1 cellular context compared by ENCODE assay signal in the genomic region with DNA sequence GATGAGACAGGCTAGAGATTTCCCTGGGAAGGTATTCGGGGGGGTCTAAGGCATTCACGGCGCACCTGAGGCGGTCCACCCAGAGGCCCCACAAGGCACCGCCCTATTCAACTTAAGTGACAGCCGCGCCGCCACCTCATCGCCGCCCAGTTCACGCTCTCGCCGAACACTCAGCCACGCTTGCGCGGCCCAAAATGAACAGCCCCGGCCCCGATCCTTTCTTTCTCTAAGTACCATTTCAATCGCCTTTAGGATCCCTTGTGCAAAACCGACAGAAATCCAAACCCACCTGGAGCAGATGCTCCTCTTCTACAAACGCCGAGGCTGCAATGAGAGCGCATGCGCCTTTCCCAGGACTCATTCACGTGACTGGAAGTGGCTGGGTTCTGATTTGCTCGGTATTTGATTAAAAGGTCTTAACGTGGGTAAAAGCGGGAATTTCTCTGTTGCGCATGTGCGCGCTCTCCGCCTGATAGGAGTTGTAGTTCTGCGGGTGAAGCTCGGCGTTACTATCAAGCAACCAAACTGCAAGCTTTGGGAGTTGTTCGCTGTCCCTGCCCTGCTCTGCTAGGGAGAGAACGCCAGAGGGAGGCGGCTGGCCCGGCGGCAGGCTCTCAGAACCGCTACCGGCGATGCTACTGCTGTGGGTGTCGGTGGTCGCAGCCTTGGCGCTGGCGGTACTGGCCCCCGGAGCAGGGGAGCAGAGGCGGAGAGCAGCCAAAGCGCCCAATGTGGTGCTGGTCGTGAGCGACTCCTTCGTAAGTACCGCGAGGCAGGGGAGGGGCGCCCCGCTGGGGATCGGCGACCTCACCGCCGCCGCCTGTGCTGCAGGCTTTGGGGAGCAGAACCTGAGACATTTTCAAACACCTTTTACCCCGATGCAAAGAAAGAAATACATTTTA.
TF ChIP-seq lines count a peak whose summit lies in the region.

A gene with protein sequence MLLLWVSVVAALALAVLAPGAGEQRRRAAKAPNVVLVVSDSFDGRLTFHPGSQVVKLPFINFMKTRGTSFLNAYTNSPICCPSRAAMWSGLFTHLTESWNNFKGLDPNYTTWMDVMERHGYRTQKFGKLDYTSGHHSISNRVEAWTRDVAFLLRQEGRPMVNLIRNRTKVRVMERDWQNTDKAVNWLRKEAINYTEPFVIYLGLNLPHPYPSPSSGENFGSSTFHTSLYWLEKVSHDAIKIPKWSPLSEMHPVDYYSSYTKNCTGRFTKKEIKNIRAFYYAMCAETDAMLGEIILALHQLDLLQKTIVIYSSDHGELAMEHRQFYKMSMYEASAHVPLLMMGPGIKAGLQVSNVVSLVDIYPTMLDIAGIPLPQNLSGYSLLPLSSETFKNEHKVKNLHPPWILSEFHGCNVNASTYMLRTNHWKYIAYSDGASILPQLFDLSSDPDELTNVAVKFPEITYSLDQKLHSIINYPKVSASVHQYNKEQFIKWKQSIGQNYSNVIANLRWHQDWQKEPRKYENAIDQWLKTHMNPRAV (plus strand): TSS at position 455 of the 902 bp plus-strand sequence. CDS start 178 bp downstream, at position 633.
A gene (minus strand): TSS at position 331 of the 902 bp plus-strand sequence. CDS start 7,827 bp downstream, outside the sequence.

TF ChIP-seq in HEK293, 187 proteins besides CTCF, POLR2A, EP300 and RAD21 (continued from another document and continues in another):
- TF ChIP-seq, protein P1, sequence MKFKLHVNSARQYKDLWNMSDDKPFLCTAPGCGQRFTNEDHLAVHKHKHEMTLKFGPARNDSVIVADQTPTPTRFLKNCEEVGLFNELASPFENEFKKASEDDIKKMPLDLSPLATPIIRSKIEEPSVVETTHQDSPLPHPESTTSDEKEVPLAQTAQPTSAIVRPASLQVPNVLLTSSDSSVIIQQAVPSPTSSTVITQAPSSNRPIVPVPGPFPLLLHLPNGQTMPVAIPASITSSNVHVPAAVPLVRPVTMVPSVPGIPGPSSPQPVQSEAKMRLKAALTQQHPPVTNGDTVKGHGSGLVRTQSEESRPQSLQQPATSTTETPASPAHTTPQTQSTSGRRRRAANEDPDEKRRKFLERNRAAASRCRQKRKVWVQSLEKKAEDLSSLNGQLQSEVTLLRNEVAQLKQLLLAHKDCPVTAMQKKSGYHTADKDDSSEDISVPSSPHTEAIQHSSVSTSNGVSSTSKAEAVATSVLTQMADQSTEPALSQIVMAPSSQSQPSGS (tag by site-specific recombination; IDR thresholded peaks at IDR 0.05; ENCODE audit: low read depth): no peak
- TF ChIP-seq, protein P2, sequence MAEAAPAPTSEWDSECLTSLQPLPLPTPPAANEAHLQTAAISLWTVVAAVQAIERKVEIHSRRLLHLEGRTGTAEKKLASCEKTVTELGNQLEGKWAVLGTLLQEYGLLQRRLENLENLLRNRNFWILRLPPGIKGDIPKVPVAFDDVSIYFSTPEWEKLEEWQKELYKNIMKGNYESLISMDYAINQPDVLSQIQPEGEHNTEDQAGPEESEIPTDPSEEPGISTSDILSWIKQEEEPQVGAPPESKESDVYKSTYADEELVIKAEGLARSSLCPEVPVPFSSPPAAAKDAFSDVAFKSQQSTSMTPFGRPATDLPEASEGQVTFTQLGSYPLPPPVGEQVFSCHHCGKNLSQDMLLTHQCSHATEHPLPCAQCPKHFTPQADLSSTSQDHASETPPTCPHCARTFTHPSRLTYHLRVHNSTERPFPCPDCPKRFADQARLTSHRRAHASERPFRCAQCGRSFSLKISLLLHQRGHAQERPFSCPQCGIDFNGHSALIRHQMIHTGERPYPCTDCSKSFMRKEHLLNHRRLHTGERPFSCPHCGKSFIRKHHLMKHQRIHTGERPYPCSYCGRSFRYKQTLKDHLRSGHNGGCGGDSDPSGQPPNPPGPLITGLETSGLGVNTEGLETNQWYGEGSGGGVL (tag by site-specific recombination; IDR thresholded peaks at IDR 0.05): peak; percentile 3; the same call in 1 of the 2 replicates
- TF ChIP-seq ZBTB1 (tag by site-specific recombination; IDR thresholded peaks at IDR 0.05): peak; percentile 74; the same call in 1 of the 2 replicates
- no peak for TF ChIP-seq ZBTB7A (tag by site-specific recombination; IDR thresholded peaks at IDR 0.05; ENCODE audit: low read depth)
- TF ChIP-seq, protein P3, sequence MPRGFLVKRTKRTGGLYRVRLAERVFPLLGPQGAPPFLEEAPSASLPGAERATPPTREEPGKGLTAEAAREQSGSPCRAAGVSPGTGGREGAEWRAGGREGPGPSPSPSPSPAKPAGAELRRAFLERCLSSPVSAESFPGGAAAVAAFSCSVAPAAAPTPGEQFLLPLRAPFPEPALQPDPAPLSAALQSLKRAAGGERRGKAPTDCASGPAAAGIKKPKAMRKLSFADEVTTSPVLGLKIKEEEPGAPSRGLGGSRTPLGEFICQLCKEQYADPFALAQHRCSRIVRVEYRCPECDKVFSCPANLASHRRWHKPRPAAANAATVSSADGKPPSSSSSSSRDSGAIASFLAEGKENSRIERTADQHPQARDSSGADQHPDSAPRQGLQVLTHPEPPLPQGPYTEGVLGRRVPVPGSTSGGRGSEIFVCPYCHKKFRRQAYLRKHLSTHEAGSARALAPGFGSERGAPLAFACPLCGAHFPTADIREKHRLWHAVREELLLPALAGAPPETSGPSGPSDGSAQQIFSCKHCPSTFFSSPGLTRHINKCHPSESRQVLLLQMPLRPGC (tag by site-specific recombination; IDR thresholded peaks at IDR 0.05): no peak; the same call in 1 of the 2 replicates
- no peak; the same call in 1 of the 2 replicates for TF ChIP-seq SCRT2 (tag by site-specific recombination; IDR thresholded peaks at IDR 0.05)
- TF ChIP-seq ZNF133 (tag by site-specific recombination; IDR thresholded peaks at IDR 0.05): no peak
- TF ChIP-seq, protein P4, sequence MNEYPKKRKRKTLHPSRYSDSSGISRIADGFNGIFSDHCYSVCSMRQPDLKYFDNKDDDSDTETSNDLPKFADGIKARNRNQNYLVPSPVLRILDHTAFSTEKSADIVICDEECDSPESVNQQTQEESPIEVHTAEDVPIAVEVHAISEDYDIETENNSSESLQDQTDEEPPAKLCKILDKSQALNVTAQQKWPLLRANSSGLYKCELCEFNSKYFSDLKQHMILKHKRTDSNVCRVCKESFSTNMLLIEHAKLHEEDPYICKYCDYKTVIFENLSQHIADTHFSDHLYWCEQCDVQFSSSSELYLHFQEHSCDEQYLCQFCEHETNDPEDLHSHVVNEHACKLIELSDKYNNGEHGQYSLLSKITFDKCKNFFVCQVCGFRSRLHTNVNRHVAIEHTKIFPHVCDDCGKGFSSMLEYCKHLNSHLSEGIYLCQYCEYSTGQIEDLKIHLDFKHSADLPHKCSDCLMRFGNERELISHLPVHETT (tag by site-specific recombination; IDR thresholded peaks at IDR 0.05): 0 out of 2 replicates have a peak, but pooled peaks have one; percentile 7
- TF ChIP-seq, protein P5, sequence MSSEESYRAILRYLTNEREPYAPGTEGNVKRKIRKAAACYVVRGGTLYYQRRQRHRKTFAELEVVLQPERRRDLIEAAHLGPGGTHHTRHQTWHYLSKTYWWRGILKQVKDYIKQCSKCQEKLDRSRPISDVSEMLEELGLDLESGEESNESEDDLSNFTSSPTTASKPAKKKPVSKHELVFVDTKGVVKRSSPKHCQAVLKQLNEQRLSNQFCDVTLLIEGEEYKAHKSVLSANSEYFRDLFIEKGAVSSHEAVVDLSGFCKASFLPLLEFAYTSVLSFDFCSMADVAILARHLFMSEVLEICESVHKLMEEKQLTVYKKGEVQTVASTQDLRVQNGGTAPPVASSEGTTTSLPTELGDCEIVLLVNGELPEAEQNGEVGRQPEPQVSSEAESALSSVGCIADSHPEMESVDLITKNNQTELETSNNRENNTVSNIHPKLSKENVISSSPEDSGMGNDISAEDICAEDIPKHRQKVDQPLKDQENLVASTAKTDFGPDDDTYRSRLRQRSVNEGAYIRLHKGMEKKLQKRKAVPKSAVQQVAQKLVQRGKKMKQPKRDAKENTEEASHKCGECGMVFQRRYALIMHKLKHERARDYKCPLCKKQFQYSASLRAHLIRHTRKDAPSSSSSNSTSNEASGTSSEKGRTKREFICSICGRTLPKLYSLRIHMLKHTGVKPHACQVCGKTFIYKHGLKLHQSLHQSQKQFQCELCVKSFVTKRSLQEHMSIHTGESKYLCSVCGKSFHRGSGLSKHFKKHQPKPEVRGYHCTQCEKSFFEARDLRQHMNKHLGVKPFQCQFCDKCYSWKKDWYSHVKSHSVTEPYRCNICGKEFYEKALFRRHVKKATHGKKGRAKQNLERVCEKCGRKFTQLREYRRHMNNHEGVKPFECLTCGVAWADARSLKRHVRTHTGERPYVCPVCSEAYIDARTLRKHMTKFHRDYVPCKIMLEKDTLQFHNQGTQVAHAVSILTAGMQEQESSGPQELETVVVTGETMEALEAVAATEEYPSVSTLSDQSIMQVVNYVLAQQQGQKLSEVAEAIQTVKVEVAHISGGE (tag by site-specific recombination; conservative IDR thresholded peaks at IDR 0.05; ENCODE audit: low read depth): 0 out of 2 replicates have a peak, but pooled peaks have one; percentile 10
- peak; percentile 68; the same call in 1 of the 2 replicates for TF ChIP-seq ZNF324 (tag by site-specific recombination; IDR thresholded peaks at IDR 0.05)
- TF ChIP-seq ZNF366 (tag by site-specific recombination; conservative IDR thresholded peaks at IDR 0.05): peak; percentile 50; the same call in 1 of the 2 replicates
- TF ChIP-seq, protein P6, sequence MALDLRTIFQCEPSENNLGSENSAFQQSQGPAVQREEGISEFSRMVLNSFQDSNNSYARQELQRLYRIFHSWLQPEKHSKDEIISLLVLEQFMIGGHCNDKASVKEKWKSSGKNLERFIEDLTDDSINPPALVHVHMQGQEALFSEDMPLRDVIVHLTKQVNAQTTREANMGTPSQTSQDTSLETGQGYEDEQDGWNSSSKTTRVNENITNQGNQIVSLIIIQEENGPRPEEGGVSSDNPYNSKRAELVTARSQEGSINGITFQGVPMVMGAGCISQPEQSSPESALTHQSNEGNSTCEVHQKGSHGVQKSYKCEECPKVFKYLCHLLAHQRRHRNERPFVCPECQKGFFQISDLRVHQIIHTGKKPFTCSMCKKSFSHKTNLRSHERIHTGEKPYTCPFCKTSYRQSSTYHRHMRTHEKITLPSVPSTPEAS (tag by site-specific recombination; IDR thresholded peaks at IDR 0.05): no peak; the same call in 1 of the 2 replicates
- TF ChIP-seq ZBTB20 (tag by site-specific recombination; IDR thresholded peaks at IDR 0.05): peak; percentile 88
- TF ChIP-seq MZF1 (tag by site-specific recombination; IDR thresholded peaks at IDR 0.05; ENCODE audit: borderline replicate concordance): peak; percentile 90
- TF ChIP-seq ZFP69B (tag by site-specific recombination; IDR thresholded peaks at IDR 0.05): 0 out of 2 replicates have a peak, but pooled peaks have one; percentile 48
- TF ChIP-seq ZNF510 (tag by site-specific recombination; IDR thresholded peaks at IDR 0.05; ENCODE audit: insufficient replicate concordance): no peak
- no peak for TF ChIP-seq ZFP3 (tag by site-specific recombination; IDR thresholded peaks at IDR 0.05; ENCODE audit: low read depth)
- TF ChIP-seq ZNF624 (tag by site-specific recombination; IDR thresholded peaks at IDR 0.05): no peak
- no peak for TF ChIP-seq ZNF311 (tag by site-specific recombination; IDR thresholded peaks at IDR 0.05; ENCODE audit: borderline replicate concordance)
- 0 out of 2 replicates have a peak, but pooled peaks have one; percentile 44 for TF ChIP-seq BCL11B (tag by site-specific recombination; IDR thresholded peaks at IDR 0.05; ENCODE audit: low read depth)
- peak; percentile 98 for TF ChIP-seq ZNF341 (tag by site-specific recombination; IDR thresholded peaks at IDR 0.05; ENCODE audit: low read depth)
- TF ChIP-seq KLF9 (tag by site-specific recombination; IDR thresholded peaks at IDR 0.05; ENCODE audit: low read depth): no peak; the same call in 1 of the 2 replicates
- TF ChIP-seq, protein P7, sequence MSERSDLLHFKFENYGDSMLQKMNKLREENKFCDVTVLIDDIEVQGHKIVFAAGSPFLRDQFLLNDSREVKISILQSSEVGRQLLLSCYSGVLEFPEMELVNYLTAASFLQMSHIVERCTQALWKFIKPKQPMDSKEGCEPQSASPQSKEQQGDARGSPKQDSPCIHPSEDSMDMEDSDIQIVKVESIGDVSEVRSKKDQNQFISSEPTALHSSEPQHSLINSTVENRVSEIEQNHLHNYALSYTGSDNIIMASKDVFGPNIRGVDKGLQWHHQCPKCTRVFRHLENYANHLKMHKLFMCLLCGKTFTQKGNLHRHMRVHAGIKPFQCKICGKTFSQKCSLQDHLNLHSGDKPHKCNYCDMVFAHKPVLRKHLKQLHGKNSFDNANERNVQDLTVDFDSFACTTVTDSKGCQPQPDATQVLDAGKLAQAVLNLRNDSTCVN (tag by site-specific recombination; optimal IDR thresholded peaks at IDR 0.05): peak; percentile 42
- TF ChIP-seq KLF1 (tag by site-specific recombination; IDR thresholded peaks at IDR 0.05): peak; percentile 59; the same call in 1 of the 2 replicates
- no peak for TF ChIP-seq ZFP41 (tag by site-specific recombination; IDR thresholded peaks at IDR 0.05; ENCODE audit: borderline replicate concordance)
- TF ChIP-seq, protein P8, sequence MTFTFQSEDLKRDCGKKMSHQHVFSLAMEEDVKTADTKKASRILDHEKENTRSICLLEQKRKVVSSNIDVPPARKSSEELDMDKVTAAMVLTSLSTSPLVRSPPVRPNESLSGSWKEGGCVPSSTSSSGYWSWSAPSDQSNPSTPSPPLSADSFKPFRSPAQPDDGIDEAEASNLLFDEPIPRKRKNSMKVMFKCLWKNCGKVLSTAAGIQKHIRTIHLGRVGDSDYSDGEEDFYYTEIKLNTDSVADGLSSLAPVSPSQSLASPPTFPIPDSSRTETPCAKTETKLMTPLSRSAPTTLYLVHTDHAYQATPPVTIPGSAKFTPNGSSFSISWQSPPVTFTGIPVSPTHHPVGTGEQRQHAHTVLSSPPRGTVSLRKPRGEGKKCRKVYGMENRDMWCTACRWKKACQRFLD (tag by site-specific recombination; IDR thresholded peaks at IDR 0.05): no peak
- TF ChIP-seq ZNF600 (tag by site-specific recombination; IDR thresholded peaks at IDR 0.05): peak; percentile 98
- no peak for TF ChIP-seq KLF10 (tag by site-specific recombination; IDR thresholded peaks at IDR 0.05)
- TF ChIP-seq ZNF76 (tag by site-specific recombination; IDR thresholded peaks at IDR 0.05; ENCODE audit: borderline replicate concordance, low read depth): peak; percentile 81
- peak; percentile 45; the same call in 1 of the 2 replicates for TF ChIP-seq ZBTB8A (tag by site-specific recombination; IDR thresholded peaks at IDR 0.05)
- TF ChIP-seq SALL2 (tag by site-specific recombination; IDR thresholded peaks at IDR 0.05; ENCODE audit: borderline replicate concordance): no peak
- TF ChIP-seq, protein P9, sequence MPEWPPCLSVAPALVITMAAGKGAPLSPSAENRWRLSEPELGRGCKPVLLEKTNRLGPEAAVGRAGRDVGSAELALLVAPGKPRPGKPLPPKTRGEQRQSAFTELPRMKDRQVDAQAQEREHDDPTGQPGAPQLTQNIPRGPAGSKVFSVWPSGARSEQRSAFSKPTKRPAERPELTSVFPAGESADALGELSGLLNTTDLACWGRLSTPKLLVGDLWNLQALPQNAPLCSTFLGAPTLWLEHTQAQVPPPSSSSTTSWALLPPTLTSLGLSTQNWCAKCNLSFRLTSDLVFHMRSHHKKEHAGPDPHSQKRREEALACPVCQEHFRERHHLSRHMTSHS (tag by site-specific recombination; IDR thresholded peaks at IDR 0.05): no peak
- peak; percentile 83 for TF ChIP-seq GLIS2 (tag by site-specific recombination; IDR thresholded peaks at IDR 0.05)
